ENCODE assay signal across 1 cellular context in genomic region chr22:23238707-23239106, GRCh38.
TF ChIP-seq lines count a peak whose summit lies in the region.

No MANE protein-coding gene starts in this region.

TF ChIP-seq in H1, 55 proteins besides CTCF, POLR2A, EP300 and RAD21:
- TF ChIP-seq HDAC2 (IDR thresholded peaks at IDR 0.05; ENCODE audit: borderline replicate concordance in 1 of 2, low read depth in 2 of 2, low read length in 2 of 2) (no peak), TAF7 (optimal IDR thresholded peaks at IDR 0.05; ENCODE audit: borderline replicate concordance, low read depth, low read length) (no peak), CHD7 (IDR thresholded peaks at IDR 0.05; ENCODE audit: insufficient replicate concordance, low read length) (no peak), ATF2 (IDR thresholded peaks at IDR 0.05; ENCODE audit: low read length) (no peak)
